ENCODE assay signal across 9 cellular contexts in genomic region chr4:55346851-55347255, GRCh38. TPM values are rescaled to one million over a fixed set of nuclear protein-coding genes. Genes with fewer than 3 reads are reported as not detected.
DNase-seq lines count a peak whose midpoint lies in the region; ATAC-seq, FAIRE-seq and TF ChIP-seq lines count a peak whose summit lies in the region.
"Had no signal": no experiment of that assay in that cellular context is flagged by ENCODE, and none has a peak within 500 bp of the region (broad histone marks: within the 10 kb centered on the region; RNA-seq: fewer than 3 reads in every experiment).

No MANE protein-coding gene starts in this region.

- no peaks in the 10 kb centered on the region for H3K36me3 ChIP-seq in iPS-15b (ENCODE audit: control insufficient read depth, insufficient read depth, low read length)

- H3K36me3 Mint-ChIP-seq in activated CD8-positive, alpha-beta memory T cell treated with anti-CD3 and anti-CD28 coated beads, Interleukin-2, amount 10 ng/mL, durations not matched to agents 7 days and 5 days: no peaks in the 10 kb centered on the region
- no peaks in the 10 kb centered on the region for H3K36me3 Mint-ChIP-seq in activated CD8-positive, alpha-beta T cell treated with anti-CD3 and anti-CD28 coated beads for 36 hours (ENCODE audit: low read depth)

- peaks cover 21% of the 10 kb centered on the region for H3K4me1 Mint-ChIP-seq in activated CD8-positive, alpha-beta memory T cell treated with anti-CD3 and anti-CD28 coated beads, Interleukin-2, amount 10 ng/mL, durations not matched to agents 7 days and 5 days
- H3K4me1 Mint-ChIP-seq in activated CD8-positive, alpha-beta T cell treated with anti-CD3 and anti-CD28 coated beads for 36 hours (ENCODE audit: low read depth): peaks cover 23% of the 10 kb centered on the region
- peaks cover 35% of the 10 kb centered on the region for H3K4me1 Mint-ChIP-seq in stimulated activated naive CD8-positive, alpha-beta T cell treated with anti-CD3 and anti-CD28 coated beads, Interleukin-15, amount 100 ng/mL, for 72 hours

- peak overlapping the region; percentile 72 for H3K27ac Mint-ChIP-seq in activated CD8-positive, alpha-beta memory T cell treated with anti-CD3 and anti-CD28 coated beads, Interleukin-2, amount 10 ng/mL, durations not matched to agents 7 days and 5 days
- H3K27ac Mint-ChIP-seq in activated CD8-positive, alpha-beta T cell treated with anti-CD3 and anti-CD28 coated beads for 36 hours: peak overlapping the region; percentile 85
- H3K27ac Mint-ChIP-seq in stimulated activated naive CD8-positive, alpha-beta T cell treated with anti-CD3 and anti-CD28 coated beads, Interleukin-15, amount 100 ng/mL, for 72 hours: peak overlapping the region; percentile 92 to 93

- H3K4me1 ChIP-seq in iPS-15b (ENCODE audit: control insufficient read depth, insufficient read depth, low read length): peaks cover 9% of the 10 kb centered on the region

- H3K4me3 ChIP-seq in iPS-15b (ENCODE audit: low read depth, low read length): peak overlapping the region; percentile 68

- H3K9ac ChIP-seq in iPS-15b (ENCODE audit: low read depth, low read length): peak overlapping the region; percentile 80

- H3K4me3 Mint-ChIP-seq in activated CD8-positive, alpha-beta memory T cell treated with anti-CD3 and anti-CD28 coated beads, Interleukin-2, amount 10 ng/mL, durations not matched to agents 7 days and 5 days: peak overlapping the region; percentile 81
- peak overlapping the region; percentile 83 for H3K4me3 Mint-ChIP-seq in activated CD8-positive, alpha-beta T cell treated with anti-CD3 and anti-CD28 coated beads for 36 hours
- H3K4me3 Mint-ChIP-seq in stimulated activated naive CD8-positive, alpha-beta T cell treated with anti-CD3 and anti-CD28 coated beads, Interleukin-15, amount 100 ng/mL, for 72 hours: peak overlapping the region; percentile 92 to 94

- ATAC-seq in activated CD8-positive, alpha-beta memory T cell treated with anti-CD3 and anti-CD28 coated beads, Interleukin-2, amount 10 ng/mL, durations not matched to agents 7 days and 5 days: no peak
- ATAC-seq in activated CD8-positive, alpha-beta T cell treated with anti-CD3 and anti-CD28 coated beads for 36 hours: no peak
- ATAC-seq in stimulated activated naive CD8-positive, alpha-beta T cell treated with anti-CD3 and anti-CD28 coated beads, Interleukin-15, amount 100 ng/mL, for 72 hours: no peak

- H3K9me3 ChIP-seq in iPS-15b (ENCODE audit: control insufficient read depth, insufficient read depth, low read length): no peaks in the 10 kb centered on the region

- TF ChIP-seq CTCF in activated CD8-positive, alpha-beta T cell treated with anti-CD3 and anti-CD28 coated beads for 36 hours (IDR thresholded peaks at IDR 0.05): no peak

- intact Hi-C loops in activated CD8-positive, alpha-beta T cell treated with anti-CD3 and anti-CD28 coated beads for 36 hours (cut with micrococcal nuclease): loop anchor here (2.0 to 5.0 kb wide), 2 partner anchors 48 to 205 kb away; partner anchors contain the start of gene TMEM165

- H3K9me3 Mint-ChIP-seq in activated CD8-positive, alpha-beta memory T cell treated with anti-CD3 and anti-CD28 coated beads, Interleukin-2, amount 10 ng/mL, durations not matched to agents 7 days and 5 days (ENCODE audit: low read depth): no peaks in the 10 kb centered on the region
- peaks cover 4% of the 10 kb centered on the region for H3K9me3 Mint-ChIP-seq in activated CD8-positive, alpha-beta T cell treated with anti-CD3 and anti-CD28 coated beads for 36 hours
- no peaks in the 10 kb centered on the region for H3K9me3 Mint-ChIP-seq in stimulated activated naive CD8-positive, alpha-beta T cell treated with anti-CD3 and anti-CD28 coated beads, Interleukin-15, amount 100 ng/mL, for 72 hours

- no peaks in the 10 kb centered on the region for H3K27me3 ChIP-seq in iPS-15b (ENCODE audit: control insufficient read depth, insufficient read depth, low read length)

- DNase-seq in activated CD8-positive, alpha-beta memory T cell treated with anti-CD3 and anti-CD28 coated beads, Interleukin-2, amount 10 ng/mL, durations not matched to agents 7 days and 5 days: no peak
- no peak for DNase-seq in activated CD8-positive, alpha-beta memory T cell treated with anti-CD3 and anti-CD28 coated beads, Interleukin-2, amount 50 U/mL, for 4 hours
- no peak for DNase-seq in activated CD8-positive, alpha-beta T cell treated with anti-CD3 and anti-CD28 coated beads for 36 hours
- no peak for DNase-seq in stimulated activated naive CD8-positive, alpha-beta T cell treated with anti-CD3 and anti-CD28 coated beads, Interleukin-15, amount 100 ng/mL, for 72 hours
- DNase-seq in HTR-8/SVneo (ENCODE audit: insufficient read length, low spot score) (no peak), NCI-H2081 treated with DMSO at 0.1 percent for 48 hours (lab: John Stamatoyannopoulos, UW) (no peak)
- DNase-seq in activated CD4-positive, alpha-beta T cell treated with anti-CD3 and anti-CD28 coated beads, Interleukin-2, amount 50 U/mL, for 1 hour: no peak

- CTCF ChIA-PET in activated CD8-positive, alpha-beta memory T cell treated with anti-CD3 and anti-CD28 coated beads, Interleukin-2, amount 10 ng/mL, durations not matched to agents 7 days and 5 days (lab: Charles Lee): interaction anchor here (0.9 to 4.9 kb wide), 11 partner anchors 15 to 506 kb away, joined by 3 to 41 read pairs (median 4); partner anchors contain the start of genes EXOC1 and TMEM165
- CTCF ChIA-PET in activated CD8-positive, alpha-beta T cell treated with anti-CD3 and anti-CD28 coated beads for 36 hours (lab: Charles Lee): interaction anchor here (0.7 to 4.8 kb wide), 13 partner anchors 9 to 520 kb away, joined by 3 to 28 read pairs (median 10); partner anchors contain the start of gene TMEM165

- FAIRE-seq in HTR-8/SVneo (lab: Jason Lieb, UNC): no peak
- FAIRE-seq: G401.6 had no signal

- H3K27me3 Mint-ChIP-seq in activated CD8-positive, alpha-beta memory T cell treated with anti-CD3 and anti-CD28 coated beads, Interleukin-2, amount 10 ng/mL, durations not matched to agents 7 days and 5 days: no peaks in the 10 kb centered on the region
- no peaks in the 10 kb centered on the region for H3K27me3 Mint-ChIP-seq in activated CD8-positive, alpha-beta T cell treated with anti-CD3 and anti-CD28 coated beads for 36 hours
- no peaks in the 10 kb centered on the region for H3K27me3 Mint-ChIP-seq in stimulated activated naive CD8-positive, alpha-beta T cell treated with anti-CD3 and anti-CD28 coated beads, Interleukin-15, amount 100 ng/mL, for 72 hours

- POLR2A ChIA-PET in activated CD8-positive, alpha-beta T cell treated with anti-CD3 and anti-CD28 coated beads for 36 hours (lab: Charles Lee): interaction anchor here (1.6 to 2.7 kb wide), 3 partner anchors 19 to 99 kb away, joined by 4 to 10 read pairs (median 6); partner anchors contain the start of gene TMEM165

RNA-seq across cellular contexts. Expression of gene SRD5A3, which starts 0.8 kb away (rescaled TPM):
- 1 to 10 TPM; 8.8 to 9.7 TPM for total RNA-seq in activated CD8-positive, alpha-beta memory T cell treated with anti-CD3 and anti-CD28 coated beads, Interleukin-2, amount 10 ng/mL, durations not matched to agents 7 days and 5 days
- total RNA-seq in activated CD8-positive, alpha-beta T cell treated with anti-CD3 and anti-CD28 coated beads for 36 hours: 10 to 100 TPM; 12.9 to 15.9 TPM

RNA-seq across cellular contexts. Expression of gene TMEM165, which starts 48.9 kb away (rescaled TPM):
- total RNA-seq in activated CD8-positive, alpha-beta memory T cell treated with anti-CD3 and anti-CD28 coated beads, Interleukin-2, amount 10 ng/mL, durations not matched to agents 7 days and 5 days: 10 to 100 TPM; 77.2 to 82.2 TPM
- total RNA-seq in activated CD8-positive, alpha-beta T cell treated with anti-CD3 and anti-CD28 coated beads for 36 hours: 10 to 100 TPM; 46.6 to 46.9 TPM
